8 cellular contexts compared by ENCODE assay signal in genomic region chr12:27424631-27425230, GRCh38. TPM values are rescaled to one million over a fixed set of nuclear protein-coding genes. Genes with fewer than 3 reads are reported as not detected.
DNase-seq lines count a peak whose midpoint lies in the region; ATAC-seq and TF ChIP-seq lines count a peak whose summit lies in the region.

No MANE protein-coding gene starts in this region.

- H3K36me3 ChIP-seq in ascending aorta (no peaks in the 10 kb centered on the region), thoracic aorta (no peaks in the 10 kb centered on the region)

- H3K4me3 Mint-ChIP-seq in natural killer cell, result no peak overlapping the region

- peaks cover 0 to 6% of the 10 kb centered on the region in 2 donors for H3K27me3 Mint-ChIP-seq in natural killer cell (ENCODE audit: low read depth in 2 of 2)

- peak overlapping the region in 1 of 2 donors; percentile 40 for H3K27ac ChIP-seq in ascending aorta
- H3K27ac ChIP-seq in thoracic aorta, result peak overlapping the region; percentile 44 to 68

- peak; percentile 73 for TF ChIP-seq CTCF in LNCAP (IDR thresholded peaks at IDR 0.05)
- peak; percentile 30 to 58 (median 57) for TF ChIP-seq CTCF in ascending aorta (IDR thresholded peaks at IDR 0.05)
- peak; percentile 68 for TF ChIP-seq CTCF in thoracic aorta (IDR thresholded peaks at IDR 0.05)
- no peak for TF ChIP-seq CTCF in natural killer cell (IDR thresholded peaks at IDR 0.05)

- H3K27ac Mint-ChIP-seq in natural killer cell, result no peak overlapping the region

- no peaks in the 10 kb centered on the region for H3K4me1 Mint-ChIP-seq in natural killer cell

- ATAC-seq in thoracic aorta (ENCODE audit: insufficient number of reproducible peaks, low FRiP score, low read depth) (peak; percentile 47), GM18858 (IDR thresholded peaks at IDR 0.05; ENCODE audit: unreplicated experiment) (no peak), natural killer cell (no peak)

- no peak overlapping the region for H3K4me3 ChIP-seq in ascending aorta
- H3K4me3 ChIP-seq in thoracic aorta, result no peak overlapping the region

- no peaks in the 10 kb centered on the region for H3K9me3 Mint-ChIP-seq in natural killer cell

- DNase-seq in GF-D8 (lab: John Stamatoyannopoulos, UW) (peak; percentile 19), ascending aorta (ENCODE audit: low spot score in 2 of 2) (no peak), iPS-NIHi11 (ENCODE audit: low spot score) (peak; percentile 65), thoracic aorta (ENCODE audit: low spot score) (no peak), natural killer cell (no peak), ureter (ENCODE audit: low spot score) (no peak)

- no peaks in the 10 kb centered on the region for H3K36me3 Mint-ChIP-seq in natural killer cell

- H3K4me1 ChIP-seq in ascending aorta (no peaks in the 10 kb centered on the region), thoracic aorta (ENCODE audit: control insufficient read depth in 1 of 2, low read depth in 2 of 2) (peaks cover 5 to 9% of the 10 kb centered on the region in 2 donors)

- intact Hi-C loops in ascending aorta (cut with DNase I), result loop anchor here (2.0 to 5.0 kb wide), 3 partner anchors 208 to 278 kb away; no protein-coding TSS in a partner anchor
- intact Hi-C loops in natural killer cell (cut with micrococcal nuclease), result no loop called here

- H3K9me3 ChIP-seq in ascending aorta, result no peaks in the 10 kb centered on the region
- no peaks in the 10 kb centered on the region for H3K9me3 ChIP-seq in thoracic aorta

- H3K27me3 ChIP-seq in ascending aorta (no peaks in the 10 kb centered on the region), thoracic aorta (replicated peaks; ENCODE audit: insufficient read depth) (no peaks in the 10 kb centered on the region)

RNA-seq across cellular contexts. Expression of gene SMCO2, which starts 21.8 kb away (rescaled TPM):
- total RNA-seq in ascending aorta (not detected), thoracic aorta (not detected), natural killer cell (not detected), ureter (not detected)

Comparison
In these comparisons a context has a peak if more than half of its experiments do, and no peak if none do; other contexts are left out.
1. DNase-seq: peak in GF-D8 (single experiment) and iPS-NIHi11 (single experiment); none in ascending aorta (0 of 2), thoracic aorta (single experiment), natural killer cell (single experiment) and ureter (single experiment).